9 cellular contexts compared by ENCODE assay signal in the genomic region with DNA sequence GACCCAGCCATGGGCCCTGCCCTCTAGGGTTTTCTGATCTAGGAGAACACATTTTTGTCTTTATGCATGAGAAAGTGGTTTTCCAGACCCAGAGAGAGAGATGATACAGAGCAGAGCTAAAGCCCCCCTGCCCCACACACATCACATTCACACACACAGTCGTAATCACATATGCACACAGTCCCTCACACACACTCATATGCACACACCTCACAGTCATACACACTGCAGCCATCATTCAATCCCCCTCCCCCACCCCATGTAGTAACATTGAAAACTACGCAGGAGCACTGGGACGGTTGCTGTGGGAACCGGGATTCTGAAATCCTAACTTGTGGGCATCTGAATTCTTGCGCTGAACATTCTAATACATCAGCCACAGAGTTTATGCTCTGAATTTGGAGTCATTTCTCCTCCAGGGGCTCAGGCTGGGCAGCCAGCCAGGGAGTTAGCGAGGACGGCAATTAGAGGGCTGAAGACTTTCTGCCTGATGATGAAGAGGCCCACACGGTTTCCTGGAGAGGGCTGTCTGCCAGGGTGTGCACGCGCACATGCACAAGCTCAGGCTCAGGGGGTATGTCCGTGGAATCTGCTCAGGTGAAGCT. TPM values are rescaled to one million over a fixed set of nuclear protein-coding genes. Genes with fewer than 3 reads are reported as not detected.
DNase-seq lines count a peak whose midpoint lies in the region; ATAC-seq and TF ChIP-seq lines count a peak whose summit lies in the region.
"Had no signal": no experiment of that assay in that cellular context is flagged by ENCODE, and none has a peak within 500 bp of the region (broad histone marks: within the 10 kb centered on the region; RNA-seq: fewer than 3 reads in every experiment).

No MANE protein-coding gene starts in this region.

- no peaks in the 10 kb centered on the region for H3K79me2 ChIP-seq in fibroblast of lung (ENCODE audit: control insufficient read depth, insufficient read depth, low read length)

- no peak overlapping the region for H3K4me2 ChIP-seq in fibroblast of lung (ENCODE audit: extremely low read depth, insufficient read depth, low read length)

- peak; percentile 52 for DNase-seq in stimulated activated CD4-positive, alpha-beta T cell treated with anti-CD3 and anti-CD28 coated beads, Interleukin-4, amount 100 ng/mL, for 1 hour
- DNase-seq in stimulated activated CD4-positive, alpha-beta T cell treated with anti-CD3 and anti-CD28 coated beads, Interleukin-1b, Interleukin-23, amount 100 ng/mL, for 48 hours, result no peak
- peak; percentile 39 for DNase-seq in T-helper 9 cell
- DNase-seq in fibroblast of lung (ENCODE audit: low read depth in 2 of 2), result peak; percentile 23 to 76
- peak; percentile 27 to 39 for DNase-seq in thyroid gland
- no peak for DNase-seq in hippocampal formation (lab: John Stamatoyannopoulos, UW)
- DNase-seq: endodermal cell had no signal

- H3K9me3 ChIP-seq in fibroblast of lung (ENCODE audit: control insufficient read depth, insufficient read depth, low read depth, low read length) (no peaks in the 10 kb centered on the region), thyroid gland (no peaks in the 10 kb centered on the region)

- intact Hi-C loops in thyroid gland (cut with DNase I), result no loop called here

- no peak overlapping the region for H3K9ac ChIP-seq in fibroblast of lung (ENCODE audit: insufficient read depth, low read length)

- H3K27me3 ChIP-seq in fibroblast of lung (ENCODE audit: control insufficient read depth, insufficient read depth, low read length) (peaks cover 33% of the 10 kb centered on the region), thyroid gland (no peaks in the 10 kb centered on the region)

- H3K36me3 ChIP-seq in fibroblast of lung (ENCODE audit: control insufficient read depth, insufficient read depth, low read length), result no peaks in the 10 kb centered on the region
- no peaks in the 10 kb centered on the region for H3K36me3 ChIP-seq in thyroid gland

- H3K27ac ChIP-seq in fibroblast of lung (ENCODE audit: insufficient read depth, low read length) (no peak overlapping the region), thyroid gland (no peak overlapping the region)

- H3K4me3 ChIP-seq in fibroblast of lung (replicated peaks in 1 of 4; ENCODE audit: control extremely low read depth in 1 of 4, insufficient read depth in 1 of 4, low read depth in 3 of 4, low read length in 4 of 4) (no peak overlapping the region), thyroid gland (replicated peaks in 1 of 3) (no peak overlapping the region)

- ATAC-seq in HG03280 (IDR thresholded peaks at IDR 0.05; ENCODE audit: unreplicated experiment) (no peak), GM21423 (IDR thresholded peaks at IDR 0.05; ENCODE audit: unreplicated experiment) (no peak)

- WGBS in thyroid gland, 2 donors, result 24 to 34% methylated on average over 11 of the region's 11 CpGs

- TF ChIP-seq POLR2A in thyroid gland (IDR thresholded peaks at IDR 0.05), result no peak

- no peak overlapping the region for H2AFZ ChIP-seq in fibroblast of lung (ENCODE audit: low read length)

- no peaks in the 10 kb centered on the region for H3K4me1 ChIP-seq in fibroblast of lung (ENCODE audit: control insufficient read depth, extremely low read depth, insufficient read depth, low read length)
- H3K4me1 ChIP-seq in thyroid gland, result peaks cover 6 to 19% of the 10 kb centered on the region in 2 donors

- H4K20me1 ChIP-seq in fibroblast of lung (ENCODE audit: control insufficient read depth, extremely low read depth, insufficient read depth, low read length), result no peaks in the 10 kb centered on the region

- TF ChIP-seq CTCF in fibroblast of lung (conservative IDR thresholded peaks at IDR 0.05 in 1 of 2, IDR thresholded peaks at IDR 0.05 in 1 of 2; ENCODE audit: low read depth in 1 of 2, low read length in 2 of 2) (no peak), thyroid gland (IDR thresholded peaks at IDR 0.05) (no peak)

RNA-seq across cellular contexts. Expression of a gene that starts 32.7 kb away (rescaled TPM):
- total RNA-seq in fibroblast of lung, result not detected in 2 replicates
- not detected in 2 replicates for polyA plus RNA-seq in fibroblast of lung
- not detected in 2 replicates for polyA plus RNA-seq in fibroblast of lung (2012)
- not detected in 2 replicates for polyA minus RNA-seq in fibroblast of lung (ENCODE audit: low replicate concordance)
- total RNA-seq in thyroid gland, result 1 to 10 TPM in 1 of 4 donors, under 1 TPM in 3; 0.40 to 2.7 (median 0.69) TPM

RNA-seq across cellular contexts. Expression of a gene that starts 52.2 kb away (rescaled TPM):
- total RNA-seq in fibroblast of lung (19.5 and 29.9 TPM in 2 replicates), thyroid gland (10 to 100 TPM in 2 of 4 donors, 1 to 10 TPM in 2; 6.3 to 16.5 (median 8.9) TPM)
- 5.8 and 10.5 TPM in 2 replicates for polyA plus RNA-seq in fibroblast of lung
- polyA plus RNA-seq in fibroblast of lung (2012), result 18.7 and 37.0 TPM in 2 replicates
- polyA minus RNA-seq in fibroblast of lung (ENCODE audit: low replicate concordance), result 34.8 and 117 TPM in 2 replicates

Comparison
In these comparisons a context has a peak if more than half of its experiments do, and no peak if none do; other contexts are left out.
1. DNase-seq: peak in stimulated activated CD4-positive, alpha-beta T cell treated with anti-CD3 and anti-CD28 coated beads, Interleukin-4, amount 100 ng/mL, for 1 hour (single experiment), T-helper 9 cell (single experiment), fibroblast of lung (2 of 2) and thyroid gland (2 of 2); none in stimulated activated CD4-positive, alpha-beta T cell treated with anti-CD3 and anti-CD28 coated beads, Interleukin-1b, Interleukin-23, amount 100 ng/mL, for 48 hours (single experiment) and hippocampal formation (0 of 2).